Comparison of ENCODE assay signal across 8 cellular contexts in genomic region chr12:56449622-56449984, GRCh38. TPM values are rescaled to one million over a fixed set of nuclear protein-coding genes. Genes with fewer than 3 reads are reported as not detected.
DNase-seq lines count a peak whose midpoint lies in the region; ATAC-seq and TF ChIP-seq lines count a peak whose summit lies in the region.

No MANE protein-coding gene starts in this region.

- H3K9me3 Mint-ChIP-seq in GM23338: peaks cover 11% of the 10 kb centered on the region

- H3K4me3 Mint-ChIP-seq in GM23338: peak overlapping the region; percentile 86

- no peaks in the 10 kb centered on the region for H3K36me3 ChIP-seq in GM23338 (ENCODE audit: insufficient read depth)
- H3K36me3 ChIP-seq in SJCRH30: no peaks in the 10 kb centered on the region

- H3K27me3 ChIP-seq in GM23338 (ENCODE audit: insufficient read depth) (no peaks in the 10 kb centered on the region), SJCRH30 (no peaks in the 10 kb centered on the region)

- TF ChIP-seq CTCF in GM23338 (conservative IDR thresholded peaks at IDR 0.05; ENCODE audit: low read depth in 2 of 2): no peak
- no peak for TF ChIP-seq CTCF in fibroblast of pulmonary artery (IDR thresholded peaks at IDR 0.05; ENCODE audit: low read length, missing control alignments)

- peaks cover 17% of the 10 kb centered on the region for H3K27me3 Mint-ChIP-seq in GM23338 (ENCODE audit: insufficient read depth, low read depth, poor library complexity)

- 0 out of 2 replicates have a peak overlapping the region, but pooled peaks have one; percentile 26 for H2AFZ ChIP-seq in GM23338

- H3K27ac ChIP-seq in GM23338 (ENCODE audit: low read depth): peak overlapping the region; percentile 95
- H3K27ac ChIP-seq in SJCRH30: peak overlapping the region; percentile 93

- no peaks in the 10 kb centered on the region for H3K9me2 ChIP-seq in GM23338 (ENCODE audit: insufficient read depth)

- TF ChIP-seq POLR2A in erythroblast (IDR thresholded peaks at IDR 0.05; ENCODE audit: low read length): no peak

- peaks cover 27% of the 10 kb centered on the region for H3K36me3 Mint-ChIP-seq in GM23338 (ENCODE audit: low read depth)

- 0 out of 2 replicates have a peak, but pooled peaks cover 4% of the 10 kb centered on the region for H3F3A ChIP-seq in GM23338 (replicated peaks; ENCODE audit: low read depth)

- peak overlapping the region; percentile 61 for H3K4me3 ChIP-seq in GM23338
- H3K4me3 ChIP-seq in SJCRH30: peak overlapping the region; percentile 71
- H3K4me3 ChIP-seq in fibroblast of pulmonary artery (replicated peaks; ENCODE audit: low read depth, low read length): peak overlapping the region; percentile 84
- peak overlapping the region; percentile 82 for H3K4me3 ChIP-seq in skeletal muscle cell (ENCODE audit: low read depth, low read length)

- peaks cover 47% of the 10 kb centered on the region for H3K4me1 Mint-ChIP-seq in GM23338

- H3K4me2 ChIP-seq in GM23338: peak overlapping the region; percentile 78

- no peaks in the 10 kb centered on the region for H4K20me1 ChIP-seq in GM23338 (replicated peaks; ENCODE audit: insufficient read depth)

- peak; percentile 2; the same call in 2 of the 3 replicates for ATAC-seq in GM23338

- H3K4me1 ChIP-seq in GM23338 (ENCODE audit: insufficient read depth) (peaks cover 23% of the 10 kb centered on the region), SJCRH30 (peaks cover 4% of the 10 kb centered on the region)

- H3K27ac Mint-ChIP-seq in GM23338: peak overlapping the region; percentile 98

- H3K9me3 ChIP-seq in SJCRH30 (replicated peaks): no peaks in the 10 kb centered on the region

- DNase-seq in GM23338 (ENCODE audit: low spot score): no peak
- DNase-seq in SJCRH30: peak in 1 of 2 experiments; percentile 48
- no peak for DNase-seq in fibroblast of pulmonary artery (ENCODE audit: low read depth)
- no peak for DNase-seq in skeletal muscle cell (ENCODE audit: low read depth)
- DNase-seq in erythroblast (lab: John Stamatoyannopoulos, UW): no peak
- no peak for DNase-seq in CD1c-positive myeloid dendritic cell (ENCODE audit: extremely low spot score)
- DNase-seq in medulla oblongata (ENCODE audit: extremely low spot score): no peak
- DNase-seq in activated CD4-positive, alpha-beta T cell treated with anti-CD3 and anti-CD28 coated beads, Interleukin-2, amount 50 U/mL, for 1 hour: no peak

- peaks cover 29% of the 10 kb centered on the region for H3K79me2 ChIP-seq in GM23338 (replicated peaks; ENCODE audit: insufficient read depth)

TF ChIP-seq in GM23338, 12 proteins besides CTCF, POLR2A, EP300 and RAD21 (continues in another document):
- no peak for TF ChIP-seq STAT1 (IDR thresholded peaks at IDR 0.05; ENCODE audit: unreplicated experiment)
- no peak for TF ChIP-seq ZNF331 (CRISPR knock-in tag; IDR thresholded peaks at IDR 0.05; ENCODE audit: low read depth)
- TF ChIP-seq, protein P1, sequence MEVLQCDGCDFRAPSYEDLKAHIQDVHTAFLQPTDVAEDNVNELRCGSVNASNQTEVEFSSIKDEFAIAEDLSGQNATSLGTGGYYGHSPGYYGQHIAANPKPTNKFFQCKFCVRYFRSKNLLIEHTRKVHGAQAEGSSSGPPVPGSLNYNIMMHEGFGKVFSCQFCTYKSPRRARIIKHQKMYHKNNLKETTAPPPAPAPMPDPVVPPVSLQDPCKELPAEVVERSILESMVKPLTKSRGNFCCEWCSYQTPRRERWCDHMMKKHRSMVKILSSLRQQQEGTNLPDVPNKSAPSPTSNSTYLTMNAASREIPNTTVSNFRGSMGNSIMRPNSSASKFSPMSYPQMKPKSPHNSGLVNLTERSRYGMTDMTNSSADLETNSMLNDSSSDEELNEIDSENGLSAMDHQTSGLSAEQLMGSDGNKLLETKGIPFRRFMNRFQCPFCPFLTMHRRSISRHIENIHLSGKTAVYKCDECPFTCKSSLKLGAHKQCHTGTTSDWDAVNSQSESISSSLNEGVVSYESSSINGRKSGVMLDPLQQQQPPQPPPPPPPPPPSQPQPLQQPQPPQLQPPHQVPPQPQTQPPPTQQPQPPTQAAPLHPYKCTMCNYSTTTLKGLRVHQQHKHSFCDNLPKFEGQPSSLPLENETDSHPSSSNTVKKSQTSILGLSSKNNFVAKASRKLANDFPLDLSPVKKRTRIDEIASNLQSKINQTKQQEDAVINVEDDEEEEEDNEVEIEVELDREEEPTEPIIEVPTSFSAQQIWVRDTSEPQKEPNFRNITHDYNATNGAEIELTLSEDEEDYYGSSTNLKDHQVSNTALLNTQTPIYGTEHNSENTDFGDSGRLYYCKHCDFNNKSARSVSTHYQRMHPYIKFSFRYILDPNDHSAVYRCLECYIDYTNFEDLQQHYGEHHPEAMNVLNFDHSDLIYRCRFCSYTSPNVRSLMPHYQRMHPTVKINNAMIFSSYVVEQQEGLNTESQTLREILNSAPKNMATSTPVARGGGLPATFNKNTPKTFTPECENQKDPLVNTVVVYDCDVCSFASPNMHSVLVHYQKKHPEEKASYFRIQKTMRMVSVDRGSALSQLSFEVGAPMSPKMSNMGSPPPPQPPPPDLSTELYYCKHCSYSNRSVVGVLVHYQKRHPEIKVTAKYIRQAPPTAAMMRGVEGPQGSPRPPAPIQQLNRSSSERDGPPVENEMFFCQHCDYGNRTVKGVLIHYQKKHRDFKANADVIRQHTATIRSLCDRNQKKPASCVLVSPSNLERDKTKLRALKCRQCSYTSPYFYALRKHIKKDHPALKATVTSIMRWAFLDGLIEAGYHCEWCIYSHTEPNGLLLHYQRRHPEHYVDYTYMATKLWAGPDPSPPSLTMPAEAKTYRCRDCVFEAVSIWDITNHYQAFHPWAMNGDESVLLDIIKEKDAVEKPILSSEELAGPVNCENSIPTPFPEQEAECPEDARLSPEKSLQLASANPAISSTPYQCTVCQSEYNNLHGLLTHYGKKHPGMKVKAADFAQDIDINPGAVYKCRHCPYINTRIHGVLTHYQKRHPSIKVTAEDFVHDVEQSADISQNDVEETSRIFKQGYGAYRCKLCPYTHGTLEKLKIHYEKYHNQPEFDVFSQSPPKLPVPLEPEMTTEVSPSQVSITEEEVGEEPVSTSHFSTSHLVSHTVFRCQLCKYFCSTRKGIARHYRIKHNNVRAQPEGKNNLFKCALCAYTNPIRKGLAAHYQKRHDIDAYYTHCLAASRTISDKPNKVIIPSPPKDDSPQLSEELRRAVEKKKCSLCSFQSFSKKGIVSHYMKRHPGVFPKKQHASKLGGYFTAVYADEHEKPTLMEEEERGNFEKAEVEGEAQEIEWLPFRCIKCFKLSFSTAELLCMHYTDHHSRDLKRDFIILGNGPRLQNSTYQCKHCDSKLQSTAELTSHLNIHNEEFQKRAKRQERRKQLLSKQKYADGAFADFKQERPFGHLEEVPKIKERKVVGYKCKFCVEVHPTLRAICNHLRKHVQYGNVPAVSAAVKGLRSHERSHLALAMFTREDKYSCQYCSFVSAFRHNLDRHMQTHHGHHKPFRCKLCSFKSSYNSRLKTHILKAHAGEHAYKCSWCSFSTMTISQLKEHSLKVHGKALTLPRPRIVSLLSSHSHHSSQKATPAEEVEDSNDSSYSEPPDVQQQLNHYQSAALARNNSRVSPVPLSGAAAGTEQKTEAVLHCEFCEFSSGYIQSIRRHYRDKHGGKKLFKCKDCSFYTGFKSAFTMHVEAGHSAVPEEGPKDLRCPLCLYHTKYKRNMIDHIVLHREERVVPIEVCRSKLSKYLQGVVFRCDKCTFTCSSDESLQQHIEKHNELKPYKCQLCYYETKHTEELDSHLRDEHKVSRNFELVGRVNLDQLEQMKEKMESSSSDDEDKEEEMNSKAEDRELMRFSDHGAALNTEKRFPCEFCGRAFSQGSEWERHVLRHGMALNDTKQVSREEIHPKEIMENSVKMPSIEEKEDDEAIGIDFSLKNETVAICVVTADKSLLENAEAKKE (CRISPR knock-in tag; IDR thresholded peaks at IDR 0.05): no peak
- no peak for TF ChIP-seq NANOG (IDR thresholded peaks at IDR 0.05; ENCODE audit: borderline replicate concordance)
- no peak for TF ChIP-seq EZH2phosphoT487 (IDR thresholded peaks at IDR 0.05; ENCODE audit: unreplicated experiment)
- no peak for TF ChIP-seq EZH2 (IDR thresholded peaks at IDR 0.05; ENCODE audit: low read depth, unreplicated experiment)
- TF ChIP-seq POLR2AphosphoS5 (IDR thresholded peaks at IDR 0.05; ENCODE audit: low read depth): no peak
- no peak for TF ChIP-seq ZNF114 (CRISPR knock-in tag; IDR thresholded peaks at IDR 0.05)
- no peak for TF ChIP-seq JUNB (IDR thresholded peaks at IDR 0.05; ENCODE audit: unreplicated experiment)
- no peak for TF ChIP-seq ETS1 (IDR thresholded peaks at IDR 0.05)
- TF ChIP-seq CREB1 (CRISPR knock-in tag; IDR thresholded peaks at IDR 0.05; ENCODE audit: low read depth): no peak

RNA-seq across cellular contexts. Expression of gene TIMELESS, which starts 0.4 kb away (rescaled TPM):
- 54.3 and 54.8 TPM in 2 replicates for total RNA-seq in GM23338 (2014; rRNA removed; shearing (Covaris generic))
- 22.7 and 28.7 TPM in 2 replicates for polyA plus RNA-seq in GM23338 (2016; fragmentation: Nextera tagmentation; extraction: Ambion mirVana)
- total RNA-seq in SJCRH30 (2014; rRNA removed; shearing (Covaris generic)): 32.3 and 36.2 TPM in 2 replicates

RNA-seq across cellular contexts. Expression of gene MIP, which starts 4.9 kb away (rescaled TPM):
- not detected in 2 replicates for total RNA-seq in GM23338 (2014; rRNA removed; shearing (Covaris generic))
- polyA plus RNA-seq in GM23338 (2016; fragmentation: Nextera tagmentation; extraction: Ambion mirVana): 0.29 and 0.47 TPM in 2 replicates
- not detected in 2 replicates for total RNA-seq in SJCRH30 (2014; rRNA removed; shearing (Covaris generic))

RNA-seq across cellular contexts. Expression of gene SPRYD4, which starts 18.8 kb away (rescaled TPM):
- total RNA-seq in GM23338 (2014; rRNA removed; shearing (Covaris generic)): 2.6 and 3.1 TPM in 2 replicates
- 2.1 and 2.3 TPM in 2 replicates for polyA plus RNA-seq in GM23338 (2016; fragmentation: Nextera tagmentation; extraction: Ambion mirVana)
- total RNA-seq in SJCRH30 (2014; rRNA removed; shearing (Covaris generic)): 3.0 and 3.7 TPM in 2 replicates

RNA-seq across cellular contexts. Expression of gene GLS2, which starts 38.4 kb away (rescaled TPM):
- 24.5 and 31.6 TPM in 2 replicates for total RNA-seq in GM23338 (2014; rRNA removed; shearing (Covaris generic))
- polyA plus RNA-seq in GM23338 (2016; fragmentation: Nextera tagmentation; extraction: Ambion mirVana): 11.2 and 12.2 TPM in 2 replicates
- total RNA-seq in SJCRH30 (2014; rRNA removed; shearing (Covaris generic)): not detected in 2 replicates
